1 cellular context compared by ENCODE assay signal in the genomic region with DNA sequence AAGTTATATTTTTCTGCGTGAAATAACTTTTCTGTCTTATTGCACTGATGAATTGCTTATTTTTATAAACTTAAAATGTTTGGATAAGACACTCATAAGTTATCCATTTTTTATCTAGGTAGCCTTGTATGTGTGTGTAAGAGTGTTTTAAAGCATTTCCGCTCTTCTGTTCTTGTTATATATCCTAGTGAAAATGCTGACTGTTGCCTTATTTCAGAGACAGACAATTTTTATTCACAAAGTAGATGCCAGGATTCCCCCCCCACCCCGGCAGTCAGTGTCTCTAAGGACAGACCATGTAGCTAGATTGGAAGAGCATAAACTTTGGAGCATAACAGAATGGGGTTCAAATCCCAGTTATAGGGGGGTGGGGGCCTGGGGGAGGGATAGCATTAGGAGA.
TF ChIP-seq lines count a peak whose summit lies in the region.

No MANE protein-coding gene starts in this region.

TF ChIP-seq in K562, 482 proteins besides CTCF, POLR2A, EP300 and RAD21 (continued from another document):
- peak; percentile 54 for TF ChIP-seq MAFG (tag; conservative IDR thresholded peaks at IDR 0.05)
- TF ChIP-seq FOXJ2 (tag; IDR thresholded peaks at IDR 0.05), result no peak
- peak; percentile 81 for TF ChIP-seq C11orf30 (IDR thresholded peaks at IDR 0.05; ENCODE audit: low read depth)
- TF ChIP-seq, protein P1, sequence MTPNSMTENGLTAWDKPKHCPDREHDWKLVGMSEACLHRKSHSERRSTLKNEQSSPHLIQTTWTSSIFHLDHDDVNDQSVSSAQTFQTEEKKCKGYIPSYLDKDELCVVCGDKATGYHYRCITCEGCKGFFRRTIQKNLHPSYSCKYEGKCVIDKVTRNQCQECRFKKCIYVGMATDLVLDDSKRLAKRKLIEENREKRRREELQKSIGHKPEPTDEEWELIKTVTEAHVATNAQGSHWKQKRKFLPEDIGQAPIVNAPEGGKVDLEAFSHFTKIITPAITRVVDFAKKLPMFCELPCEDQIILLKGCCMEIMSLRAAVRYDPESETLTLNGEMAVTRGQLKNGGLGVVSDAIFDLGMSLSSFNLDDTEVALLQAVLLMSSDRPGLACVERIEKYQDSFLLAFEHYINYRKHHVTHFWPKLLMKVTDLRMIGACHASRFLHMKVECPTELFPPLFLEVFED (CRISPR knock-in tag; conservative IDR thresholded peaks at IDR 0.05), result no peak
- TF ChIP-seq FOS (IDR thresholded peaks at IDR 0.05; ENCODE audit: extremely low read depth, insufficient read length), result no peak
- TF ChIP-seq, protein P2, sequence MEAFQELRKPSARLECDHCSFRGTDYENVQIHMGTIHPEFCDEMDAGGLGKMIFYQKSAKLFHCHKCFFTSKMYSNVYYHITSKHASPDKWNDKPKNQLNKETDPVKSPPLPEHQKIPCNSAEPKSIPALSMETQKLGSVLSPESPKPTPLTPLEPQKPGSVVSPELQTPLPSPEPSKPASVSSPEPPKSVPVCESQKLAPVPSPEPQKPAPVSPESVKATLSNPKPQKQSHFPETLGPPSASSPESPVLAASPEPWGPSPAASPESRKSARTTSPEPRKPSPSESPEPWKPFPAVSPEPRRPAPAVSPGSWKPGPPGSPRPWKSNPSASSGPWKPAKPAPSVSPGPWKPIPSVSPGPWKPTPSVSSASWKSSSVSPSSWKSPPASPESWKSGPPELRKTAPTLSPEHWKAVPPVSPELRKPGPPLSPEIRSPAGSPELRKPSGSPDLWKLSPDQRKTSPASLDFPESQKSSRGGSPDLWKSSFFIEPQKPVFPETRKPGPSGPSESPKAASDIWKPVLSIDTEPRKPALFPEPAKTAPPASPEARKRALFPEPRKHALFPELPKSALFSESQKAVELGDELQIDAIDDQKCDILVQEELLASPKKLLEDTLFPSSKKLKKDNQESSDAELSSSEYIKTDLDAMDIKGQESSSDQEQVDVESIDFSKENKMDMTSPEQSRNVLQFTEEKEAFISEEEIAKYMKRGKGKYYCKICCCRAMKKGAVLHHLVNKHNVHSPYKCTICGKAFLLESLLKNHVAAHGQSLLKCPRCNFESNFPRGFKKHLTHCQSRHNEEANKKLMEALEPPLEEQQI (IDR thresholded peaks at IDR 0.05), result no peak
- no peak for TF ChIP-seq ARHGAP35 (IDR thresholded peaks at IDR 0.05; ENCODE audit: partially characterized antibody)
- no peak for TF ChIP-seq E2F3 (CRISPR knock-in tag; IDR thresholded peaks at IDR 0.05)
- TF ChIP-seq EZH2 (IDR thresholded peaks at IDR 0.05; ENCODE audit: borderline replicate concordance, low read depth, low read length), result no peak
- TF ChIP-seq MAFK (IDR thresholded peaks at IDR 0.05; ENCODE audit: low read length), result peak; percentile 70; the same call in 1 of the 2 replicates
- no peak for TF ChIP-seq NFXL1 (CRISPR knock-in tag; IDR thresholded peaks at IDR 0.05)
- TF ChIP-seq, protein P3, sequence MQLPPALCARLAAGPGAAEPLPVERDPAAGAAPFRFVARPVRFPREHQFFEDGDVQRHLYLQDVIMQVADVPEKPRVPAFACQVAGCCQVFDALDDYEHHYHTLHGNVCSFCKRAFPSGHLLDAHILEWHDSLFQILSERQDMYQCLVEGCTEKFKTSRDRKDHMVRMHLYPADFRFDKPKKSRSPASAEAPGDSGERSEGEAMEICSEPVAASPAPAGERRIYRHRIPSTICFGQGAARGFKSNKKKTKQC (CRISPR knock-in tag; IDR thresholded peaks at IDR 0.05), result no peak
- no peak for TF ChIP-seq MTA3 (IDR thresholded peaks at IDR 0.05; ENCODE audit: borderline replicate concordance)
- no peak for TF ChIP-seq CBX1 (IDR thresholded peaks at IDR 0.05; ENCODE audit: low read depth)
- TF ChIP-seq, protein P4, sequence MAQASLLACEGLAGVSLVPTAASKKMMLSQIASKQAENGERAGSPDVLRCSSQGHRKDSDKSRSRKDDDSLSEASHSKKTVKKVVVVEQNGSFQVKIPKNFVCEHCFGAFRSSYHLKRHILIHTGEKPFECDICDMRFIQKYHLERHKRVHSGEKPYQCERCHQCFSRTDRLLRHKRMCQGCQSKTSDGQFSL (CRISPR knock-in tag; IDR thresholded peaks at IDR 0.05), result no peak
- TF ChIP-seq, protein P4 (tag; IDR thresholded peaks at IDR 0.05), result 0 out of 4 replicates have a peak, but pooled peaks of 1 of the 2 experiments have one; percentile 27
- peak; percentile 90 for TF ChIP-seq ZNF316 (IDR thresholded peaks at IDR 0.05)
- TF ChIP-seq OTX1 (CRISPR knock-in tag; IDR thresholded peaks at IDR 0.05), result no peak
- no peak for TF ChIP-seq CREB1 (IDR thresholded peaks at IDR 0.05)
- TF ChIP-seq CREB1 (CRISPR knock-in tag; IDR thresholded peaks at IDR 0.05), result no peak
- TF ChIP-seq, protein P5, sequence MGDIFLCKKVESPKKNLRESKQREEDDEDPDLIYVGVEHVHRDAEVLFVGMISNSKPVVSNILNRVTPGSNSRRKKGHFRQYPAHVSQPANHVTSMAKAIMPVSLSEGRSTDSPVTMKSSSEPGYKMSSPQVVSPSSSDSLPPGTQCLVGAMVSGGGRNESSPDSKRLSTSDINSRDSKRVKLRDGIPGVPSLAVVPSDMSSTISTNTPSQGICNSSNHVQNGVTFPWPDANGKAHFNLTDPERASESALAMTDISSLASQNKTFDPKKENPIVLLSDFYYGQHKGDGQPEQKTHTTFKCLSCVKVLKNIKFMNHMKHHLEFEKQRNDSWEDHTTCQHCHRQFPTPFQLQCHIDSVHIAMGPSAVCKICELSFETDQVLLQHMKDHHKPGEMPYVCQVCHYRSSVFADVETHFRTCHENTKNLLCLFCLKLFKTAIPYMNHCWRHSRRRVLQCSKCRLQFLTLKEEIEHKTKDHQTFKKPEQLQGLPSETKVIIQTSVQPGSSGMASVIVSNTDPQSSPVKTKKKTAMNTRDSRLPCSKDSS (IDR thresholded peaks at IDR 0.05; ENCODE audit: low read depth, partially characterized antibody), result no peak
- TF ChIP-seq ZNF830 (CRISPR knock-in tag; IDR thresholded peaks at IDR 0.05), result no peak
